Comparison of ENCODE assay signal across 18 cellular contexts in genomic region chr2:133756833-133757232, GRCh38.
DNase-seq lines count a peak whose midpoint lies in the region; ATAC-seq and TF ChIP-seq lines count a peak whose summit lies in the region.
"Had no signal": no experiment of that assay in that cellular context is flagged by ENCODE, and none has a peak within 500 bp of the region (broad histone marks: within the 10 kb centered on the region; RNA-seq: fewer than 3 reads in every experiment).

No MANE protein-coding gene starts in this region.

- H3K4me1 Mint-ChIP-seq in nephron: peaks cover 25% of the 10 kb centered on the region
- H3K4me1 Mint-ChIP-seq: CD14-positive monocyte; CD8-positive, alpha-beta memory T cell had no signal

- peaks cover 26 to 28% of the 10 kb centered on the region in 2 donors for H3K4me1 ChIP-seq in thyroid gland
- H3K4me1 ChIP-seq: BE2C; BLaER1 treated with 17β-estradiol and CSF1 and Interleukin-3, amounts not matched to agents 10 nM and 100 nM had no signal

- no peaks in the 10 kb centered on the region for H3K36me3 ChIP-seq in thyroid gland
- H3K36me3 ChIP-seq: BE2C; BLaER1 treated with 17β-estradiol and CSF1 and Interleukin-3, amounts not matched to agents 10 nM and 100 nM had no signal

- TF ChIP-seq CTCF in nephron (IDR thresholded peaks at IDR 0.05; ENCODE audit: unreplicated experiment in 3 of 3): no peak
- TF ChIP-seq CTCF in thyroid gland (IDR thresholded peaks at IDR 0.05): no peak

- H3K27ac Mint-ChIP-seq in nephron: peak overlapping the region in 2 of 3 experiments; percentile 90 to 94
- H3K27ac Mint-ChIP-seq: CD14-positive monocyte; CD4-positive, alpha-beta T cell; CD8-positive, alpha-beta memory T cell; GM23338; H9 had no signal

- H3K27me3 ChIP-seq in thyroid gland: no peaks in the 10 kb centered on the region
- H3K27me3 ChIP-seq: BE2C; BLaER1 treated with 17β-estradiol and CSF1 and Interleukin-3, amounts not matched to agents 10 nM and 100 nM had no signal

- H3K4me3 Mint-ChIP-seq in nephron: peak overlapping the region in 1 of 3 experiments; percentile 3
- H3K4me3 Mint-ChIP-seq: CD14-positive monocyte; CD4-positive, alpha-beta T cell; CD8-positive, alpha-beta memory T cell; GM23338; H9 had no signal

- no peaks in the 10 kb centered on the region for H3K9me3 ChIP-seq in thyroid gland
- H3K9me3 ChIP-seq: BE2C had no signal

- intact Hi-C loops in left ventricle myocardium superior (cut with micrococcal nuclease): no loop called here
- intact Hi-C loops in Right ventricle myocardium superior (cut with DNase I): no loop called here
- intact Hi-C loops in thyroid gland (cut with DNase I): no loop called here

- no peak for DNase-seq in left ventricle myocardium superior
- no peak for DNase-seq in Right ventricle myocardium superior
- DNase-seq in thyroid gland: no peak
- DNase-seq in cortex of kidney (lab: John Stamatoyannopoulos, UW): no peak
- DNase-seq: BE2C; CD4-positive, alpha-beta T cell; CD8-positive, alpha-beta memory T cell; DMS 273 treated with DMSO at 0.1 percent for 48 hours; DMS79; GF-D8; H9 had no signal

- ATAC-seq in left ventricle myocardium superior: peak; percentile 10
- ATAC-seq in Right ventricle myocardium superior (ENCODE audit: poor library complexity): no peak
- no peak for ATAC-seq in HG03039 (IDR thresholded peaks at IDR 0.05; ENCODE audit: unreplicated experiment)
- ATAC-seq: GM23338, HCT116 had no signal

- TF ChIP-seq POLR2A in thyroid gland (IDR thresholded peaks at IDR 0.05): no peak

- H3K27ac ChIP-seq in thyroid gland: peak overlapping the region in 2 of 3 donors; percentile 95 to 96
- H3K27ac ChIP-seq: 22Rv1; BLaER1 treated with 17β-estradiol and CSF1 and Interleukin-3, amounts not matched to agents 10 nM and 100 nM had no signal

- H3K9me3 Mint-ChIP-seq in nephron: no peaks in the 10 kb centered on the region
- H3K9me3 Mint-ChIP-seq: CD4-positive, alpha-beta T cell; GM23338 had no signal

- 70 to 80% methylated on average over 1 of the region's 1 CpG for WGBS in thyroid gland, 2 donors

- no peaks in the 10 kb centered on the region for H3K27me3 Mint-ChIP-seq in nephron (ENCODE audit: low read depth)

- no peaks in the 10 kb centered on the region for H3K36me3 Mint-ChIP-seq in nephron (ENCODE audit: low read depth)
- H3K36me3 Mint-ChIP-seq: CD14-positive monocyte; CD8-positive, alpha-beta memory T cell had no signal

- H3K4me3 ChIP-seq in thyroid gland (replicated peaks in 1 of 3): no peak overlapping the region
- H3K4me3 ChIP-seq: BLaER1 treated with 17β-estradiol and CSF1 and Interleukin-3, amounts not matched to agents 10 nM and 100 nM; GM23338 had no signal
